In the genomic region with DNA sequence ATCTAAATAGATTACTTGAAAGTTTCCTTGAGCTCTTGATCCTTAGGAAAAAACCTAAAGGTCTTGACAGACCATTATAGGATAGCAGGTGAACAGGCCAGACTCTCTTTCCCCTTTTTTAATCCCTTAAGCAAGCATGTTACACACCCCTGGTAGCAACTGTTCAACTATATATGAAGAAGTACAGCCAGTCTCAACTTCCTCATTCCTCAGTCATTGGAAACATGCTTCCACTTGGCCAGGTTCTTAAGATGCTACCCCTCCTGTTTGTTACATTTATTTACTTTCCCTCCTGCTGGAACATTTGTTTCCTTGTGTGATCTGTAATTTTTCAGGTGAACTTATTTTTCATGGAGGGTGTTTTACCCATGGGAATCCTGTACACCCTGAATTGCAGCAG, we compare ENCODE assay signal across 17 cellular contexts.
"Had no signal": no experiment of that assay in that cellular context is flagged by ENCODE, and none has a peak within 500 bp of the region (broad histone marks: within the 10 kb centered on the region; RNA-seq: fewer than 3 reads in every experiment).

No MANE protein-coding gene starts in this region.

- DNase-seq: activated CD4-positive, alpha-beta T cell treated with anti-CD3 and anti-CD28 coated beads, Interleukin-2, amount 50 U/mL, for 48 hours; activated effector memory CD4-positive, alpha-beta T cell treated with anti-CD3 and anti-CD28 coated beads, Interleukin-2, amount 50 U/mL, for 16 hours; amniotic stem cell; central memory CD4-positive, alpha-beta T cell; gastrocnemius medialis; heart left ventricle; naive thymus-derived CD4-positive, alpha-beta T cell; pancreas; sigmoid colon; stimulated activated CD4-positive, alpha-beta T cell treated with anti-CD3 and anti-CD28 coated beads, Interleukin-1b, Interleukin-23, amount 100 ng/mL, for 48 hours; stimulated activated naive CD8-positive, alpha-beta T cell treated with anti-CD3 and anti-CD28 coated beads, Interleukin-15, amount 100 ng/mL, for 72 hours; T-helper 1 cell; T1000; testis had no signal

- H3K27ac ChIP-seq: coronary artery, gastrocnemius medialis, heart left ventricle, pancreas, sigmoid colon, testis, VCaP had no signal

- H3K9me3 Mint-ChIP-seq: activated naive CD4-positive, alpha-beta T cell treated with anti-CD3 and anti-CD28 coated beads, Interleukin-2, amount 50 U/mL, for 72 hours; stimulated activated naive CD8-positive, alpha-beta T cell treated with anti-CD3 and anti-CD28 coated beads, Interleukin-15, amount 100 ng/mL, for 72 hours had no signal

- H3K36me3 ChIP-seq: gastrocnemius medialis, heart left ventricle, pancreas, sigmoid colon had no signal

- H3K4me3 ChIP-seq: coronary artery, gastrocnemius medialis, heart left ventricle, pancreas, sigmoid colon, testis had no signal

- ATAC-seq: activated naive CD4-positive, alpha-beta T cell treated with anti-CD3 and anti-CD28 coated beads, Interleukin-2, amount 50 U/mL, for 72 hours; gastrocnemius medialis; heart left ventricle; naive thymus-derived CD4-positive, alpha-beta T cell; pancreas; stimulated activated naive CD8-positive, alpha-beta T cell treated with anti-CD3 and anti-CD28 coated beads, Interleukin-15, amount 100 ng/mL, for 72 hours had no signal

- H3K9me3 ChIP-seq: gastrocnemius medialis, heart left ventricle, pancreas, sigmoid colon, testis had no signal

- H3K4me1 ChIP-seq: gastrocnemius medialis, heart left ventricle, pancreas, sigmoid colon, testis had no signal

- H3K27me3 ChIP-seq: gastrocnemius medialis, heart left ventricle, pancreas, sigmoid colon, testis had no signal

- H3K27ac Mint-ChIP-seq: activated naive CD4-positive, alpha-beta T cell treated with anti-CD3 and anti-CD28 coated beads, Interleukin-2, amount 50 U/mL, for 72 hours; naive thymus-derived CD4-positive, alpha-beta T cell; stimulated activated naive CD8-positive, alpha-beta T cell treated with anti-CD3 and anti-CD28 coated beads, Interleukin-15, amount 100 ng/mL, for 72 hours had no signal

- H3K36me3 Mint-ChIP-seq: activated naive CD4-positive, alpha-beta T cell treated with anti-CD3 and anti-CD28 coated beads, Interleukin-2, amount 50 U/mL, for 72 hours; naive thymus-derived CD4-positive, alpha-beta T cell had no signal

- H3K4me3 Mint-ChIP-seq: naive thymus-derived CD4-positive, alpha-beta T cell; stimulated activated naive CD8-positive, alpha-beta T cell treated with anti-CD3 and anti-CD28 coated beads, Interleukin-15, amount 100 ng/mL, for 72 hours had no signal

- H3K4me1 Mint-ChIP-seq: naive thymus-derived CD4-positive, alpha-beta T cell; stimulated activated naive CD8-positive, alpha-beta T cell treated with anti-CD3 and anti-CD28 coated beads, Interleukin-15, amount 100 ng/mL, for 72 hours had no signal
